24 cellular contexts compared by ENCODE assay signal in genomic region chr17:16945141-16945493, GRCh38. TPM values are rescaled to one million over a fixed set of nuclear protein-coding genes. Genes with fewer than 3 reads are reported as not detected.
"Had no signal": no experiment of that assay in that cellular context is flagged by ENCODE, and none has a peak within 500 bp of the region (broad histone marks: within the 10 kb centered on the region; RNA-seq: fewer than 3 reads in every experiment).

No MANE protein-coding gene starts in this region.

- H3K4me1 Mint-ChIP-seq: activated CD4-positive, alpha-beta T cell treated with anti-CD3 and anti-CD28 coated beads, Interleukin-2, amount 10 ng/mL, durations not matched to agents 24 days and 14 days; activated naive CD4-positive, alpha-beta T cell treated with anti-CD3 and anti-CD28 coated beads, Interleukin-2, amount 50 U/mL, for 24 hours; immature natural killer cell; stimulated activated effector memory CD8-positive, alpha-beta T cell treated with anti-CD3 and anti-CD28 coated beads, Interleukin-12 subunit alpha, Interleukin-12 subunit beta, amount 100 ng/mL, for 72 hours had no signal

- H3K27ac Mint-ChIP-seq: activated CD4-positive, alpha-beta T cell treated with anti-CD3 and anti-CD28 coated beads, Interleukin-2, amount 10 ng/mL, durations not matched to agents 24 days and 14 days; activated naive CD4-positive, alpha-beta T cell treated with anti-CD3 and anti-CD28 coated beads, Interleukin-2, amount 50 U/mL, for 24 hours; activated T-cell treated with anti-CD3 and anti-CD28 coated beads, Interleukin-2, amount 50 U/mL, for 72 hours; immature natural killer cell; naive thymus-derived CD4-positive, alpha-beta T cell; stimulated activated effector memory CD8-positive, alpha-beta T cell treated with anti-CD3 and anti-CD28 coated beads, Interleukin-12 subunit alpha, Interleukin-12 subunit beta, amount 100 ng/mL, for 72 hours had no signal

- ATAC-seq: activated T-cell treated with anti-CD3 and anti-CD28 coated beads, Interleukin-2, amount 50 U/mL, for 72 hours; gastroesophageal sphincter; left cardiac atrium; naive thymus-derived CD4-positive, alpha-beta T cell; psoas muscle; right cardiac atrium; stimulated activated effector memory CD8-positive, alpha-beta T cell treated with anti-CD3 and anti-CD28 coated beads, Interleukin-12 subunit alpha, Interleukin-12 subunit beta, amount 100 ng/mL, for 72 hours had no signal

- H3K4me3 ChIP-seq: ascending aorta, esophagus muscularis mucosa, gastroesophageal sphincter, heart right ventricle, psoas muscle, thyroid gland had no signal

- H3K4me1 ChIP-seq: ascending aorta, esophagus muscularis mucosa, gastroesophageal sphincter, heart right ventricle, psoas muscle, thyroid gland had no signal

- H3K27me3 Mint-ChIP-seq: activated naive CD4-positive, alpha-beta T cell treated with anti-CD3 and anti-CD28 coated beads, Interleukin-2, amount 50 U/mL, for 24 hours had no signal

- H3K27me3 ChIP-seq: ascending aorta, thyroid gland had no signal

- H3K36me3 Mint-ChIP-seq: stimulated activated effector memory CD8-positive, alpha-beta T cell treated with anti-CD3 and anti-CD28 coated beads, Interleukin-12 subunit alpha, Interleukin-12 subunit beta, amount 100 ng/mL, for 72 hours had no signal

- DNase-seq: activated CD4-positive, alpha-beta T cell treated with anti-CD3 and anti-CD28 coated beads, Interleukin-2, amount 10 ng/mL, durations not matched to agents 24 days and 14 days; activated effector memory CD4-positive, alpha-beta T cell treated with anti-CD3 and anti-CD28 coated beads, Interleukin-2, amount 50 U/mL, for 16 hours; activated T-cell treated with anti-CD3 and anti-CD28 coated beads, Interleukin-2, amount 50 U/mL, for 72 hours; cerebellar nuclear complex; effector CD8-positive, alpha-beta T cell; heart right ventricle; immature natural killer cell; left cardiac atrium; naive thymus-derived CD4-positive, alpha-beta T cell; right cardiac atrium; stimulated activated CD4-positive, alpha-beta T cell treated with anti-CD3 and anti-CD28 coated beads, Interleukin-4, amount 100 ng/mL, for 1 hour; T-helper 1 cell; T-helper 9 cell had no signal

- H3K36me3 ChIP-seq: ascending aorta, esophagus muscularis mucosa, gastroesophageal sphincter, heart right ventricle, thyroid gland had no signal

- H3K27ac ChIP-seq: ascending aorta, esophagus muscularis mucosa, gastroesophageal sphincter, heart right ventricle, psoas muscle, thyroid gland had no signal

- H3K4me3 Mint-ChIP-seq: activated CD4-positive, alpha-beta T cell treated with anti-CD3 and anti-CD28 coated beads, Interleukin-2, amount 10 ng/mL, durations not matched to agents 24 days and 14 days; activated naive CD4-positive, alpha-beta T cell treated with anti-CD3 and anti-CD28 coated beads, Interleukin-2, amount 50 U/mL, for 24 hours; activated T-cell treated with anti-CD3 and anti-CD28 coated beads, Interleukin-2, amount 50 U/mL, for 72 hours; immature natural killer cell; naive thymus-derived CD4-positive, alpha-beta T cell; stimulated activated effector memory CD8-positive, alpha-beta T cell treated with anti-CD3 and anti-CD28 coated beads, Interleukin-12 subunit alpha, Interleukin-12 subunit beta, amount 100 ng/mL, for 72 hours had no signal

- H3K9me3 ChIP-seq: thyroid gland had no signal

RNA-seq across cellular contexts. Expression of gene TNFRSF13B, which starts 26.8 kb away (rescaled TPM):
- total RNA-seq: activated CD4-positive, alpha-beta T cell treated with anti-CD3 and anti-CD28 coated beads, Interleukin-2, amount 10 ng/mL, durations not matched to agents 24 days and 14 days; activated T-cell treated with anti-CD3 and anti-CD28 coated beads, Interleukin-2, amount 50 U/mL, for 72 hours; ascending aorta; endothelial cell of umbilical vein; heart right ventricle; left cardiac atrium; lower leg skin; osteocyte; psoas muscle; right cardiac atrium; thyroid gland; urinary bladder had no signal
